In the genomic region with DNA sequence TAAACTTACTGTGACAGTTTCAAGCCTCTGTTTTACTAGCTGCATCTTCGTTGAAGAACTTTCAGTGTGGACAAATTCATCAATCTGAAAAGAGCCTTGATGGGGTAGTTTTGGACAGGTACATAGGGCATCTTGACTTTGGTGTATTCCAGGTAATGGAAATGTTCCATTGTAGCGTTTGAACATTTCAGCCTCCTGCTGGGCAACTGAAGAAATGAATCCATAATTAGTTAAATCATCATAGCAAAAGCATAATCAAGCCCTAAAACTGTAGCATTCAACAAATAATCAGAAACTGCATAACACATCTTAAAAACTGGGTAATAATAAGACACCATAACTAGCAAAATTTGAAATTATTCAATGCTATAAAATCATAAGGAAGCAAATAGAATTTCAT, we compare ENCODE assay signal across 16 cellular contexts.
DNase-seq lines count a peak whose midpoint lies in the region; ATAC-seq and TF ChIP-seq lines count a peak whose summit lies in the region.
"Had no signal": no experiment of that assay in that cellular context is flagged by ENCODE, and none has a peak within 500 bp of the region (broad histone marks: within the 10 kb centered on the region; RNA-seq: fewer than 3 reads in every experiment).

No MANE protein-coding gene starts in this region.

- H4K20me1 ChIP-seq in neural progenitor cell (ENCODE audit: low read depth) = no peaks in the 10 kb centered on the region

- H3K4me1 ChIP-seq in neural progenitor cell = no peaks in the 10 kb centered on the region
- H3K4me1 ChIP-seq: HAP-1, heart right ventricle had no signal

- no peak overlapping the region for H3K4me2 ChIP-seq in neural progenitor cell

- H3K4me3 ChIP-seq in cardiac fibroblast (replicated peaks in 1 of 2; ENCODE audit: low read depth in 2 of 2, low read length in 2 of 2) (no peak overlapping the region), neural progenitor cell (no peak overlapping the region)
- H3K4me3 ChIP-seq: HAP-1, heart right ventricle, skin epidermis had no signal

- no peak overlapping the region for H3K9ac ChIP-seq in neural progenitor cell

- H3K36me3 ChIP-seq in neural progenitor cell = no peaks in the 10 kb centered on the region

- no peak overlapping the region for H3K27ac Mint-ChIP-seq in neural progenitor cell
- H3K27ac Mint-ChIP-seq: dendritic cell treated with granulocyte-macrophage colony-stimulating factor and Interleukin-4, amounts not matched to agents 40 ng/mL and 50 ng/mL, for 4 days had no signal

- no peak overlapping the region for H3K4me3 Mint-ChIP-seq in neural progenitor cell
- H3K4me3 Mint-ChIP-seq: dendritic cell treated with granulocyte-macrophage colony-stimulating factor and Interleukin-4, amounts not matched to agents 40 ng/mL and 50 ng/mL, for 4 days had no signal

- no peak overlapping the region for H2AFZ ChIP-seq in neural progenitor cell (replicated peaks)

- no peaks in the 10 kb centered on the region for H3K9me3 ChIP-seq in neural progenitor cell (ENCODE audit: low read depth)
- H3K9me3 ChIP-seq: HAP-1, heart right ventricle had no signal

- H3K27ac ChIP-seq in neural progenitor cell = no peak overlapping the region
- H3K27ac ChIP-seq: heart right ventricle, skin epidermis had no signal

- H3K36me3 Mint-ChIP-seq in neural progenitor cell = no peaks in the 10 kb centered on the region

- H3K79me2 ChIP-seq in neural progenitor cell (ENCODE audit: low read depth) = no peaks in the 10 kb centered on the region

- H3K4me1 Mint-ChIP-seq in neural progenitor cell = no peaks in the 10 kb centered on the region

- H3K27me3 ChIP-seq in neural progenitor cell = no peaks in the 10 kb centered on the region
- H3K27me3 ChIP-seq: heart right ventricle had no signal

- H3K27me3 Mint-ChIP-seq in neural progenitor cell (ENCODE audit: insufficient read depth, low read depth) = no peaks in the 10 kb centered on the region
- H3K27me3 Mint-ChIP-seq: dendritic cell treated with granulocyte-macrophage colony-stimulating factor and Interleukin-4, amounts not matched to agents 40 ng/mL and 50 ng/mL, for 4 days had no signal

- no peaks in the 10 kb centered on the region for H3K9me3 Mint-ChIP-seq in neural progenitor cell
- H3K9me3 Mint-ChIP-seq: dendritic cell treated with granulocyte-macrophage colony-stimulating factor and Interleukin-4, amounts not matched to agents 40 ng/mL and 50 ng/mL, for 4 days had no signal

- no peaks in the 10 kb centered on the region for H3F3A ChIP-seq in neural progenitor cell (ENCODE audit: low read depth)

- ATAC-seq in GM21619 (IDR thresholded peaks at IDR 0.05; ENCODE audit: unreplicated experiment) = no peak
- ATAC-seq: heart right ventricle had no signal

- DNase-seq in DMS 273 (lab: John Stamatoyannopoulos, UW; ENCODE audit: unreplicated experiment) (peak; percentile 1), DMS 273 treated with DMSO at 0.1 percent for 48 hours (lab: John Stamatoyannopoulos, UW) (no peak), M059J (ENCODE audit: low read depth) (peak; percentile 9), cardiac fibroblast (ENCODE audit: low read depth in 2 of 2) (peak; percentile 6 to 19), neural progenitor cell (ENCODE audit: low spot score) (no peak), activated gamma-delta T cell treated with Interleukin-2 at 50 U/mL for 16 hours (no peak)
- no peak for DNase-seq in activated CD4-positive, CD25-positive, alpha-beta regulatory T cell treated with anti-CD3 and anti-CD28 coated beads, Interleukin-2, amount 50 U/mL, for 72 hours
- DNase-seq: 8988T; activated effector memory CD4-positive, alpha-beta T cell treated with anti-CD3 and anti-CD28 coated beads, Interleukin-2, amount 50 U/mL, for 16 hours; heart right ventricle; midbrain; NCI-H187 treated with DMSO at 0.1 percent for 48 hours had no signal

- TF ChIP-seq CTCF in cardiac fibroblast (IDR thresholded peaks at IDR 0.05; ENCODE audit: low read depth, low read length) = peak; percentile 22
- peak; percentile 9 for TF ChIP-seq CTCF in neural progenitor cell (IDR thresholded peaks at IDR 0.05)

Comparison
In these comparisons a context has a peak if more than half of its experiments do, and no peak if none do; other contexts are left out.
1. DNase-seq: peak in DMS 273 (single experiment), M059J (single experiment) and cardiac fibroblast (2 of 2); none in DMS 273 treated with DMSO at 0.1 percent for 48 hours (single experiment), neural progenitor cell (single experiment), activated gamma-delta T cell treated with Interleukin-2 at 50 U/mL for 16 hours (single experiment) and activated CD4-positive, CD25-positive, alpha-beta regulatory T cell treated with anti-CD3 and anti-CD28 coated beads, Interleukin-2, amount 50 U/mL, for 72 hours (single experiment).